Comparison of ENCODE assay signal across 8 cellular contexts in genomic region chr1:244863491-244864252, GRCh38. TPM values are rescaled to one million over a fixed set of nuclear protein-coding genes. Genes with fewer than 3 reads are reported as not detected.
A peak's percentile ranks its signal among the peaks of the same experiment; 100 is the strongest.
DNase-seq lines count a peak whose midpoint lies in the region; ATAC-seq and TF ChIP-seq lines count a peak whose summit lies in the region.

No MANE protein-coding gene starts in this region.

- H3K27ac Mint-ChIP-seq in stimulated activated naive CD8-positive, alpha-beta T cell treated with anti-CD3 and anti-CD28 coated beads, Interleukin-15, Interleukin-2, amounts not matched to agents 100 ng/mL and 50 ng/mL, for 24 hours: peak overlapping the region; percentile 99

- TF ChIP-seq POLR2A in Raji (IDR thresholded peaks at IDR 0.05; ENCODE audit: insufficient read depth, low read depth, low read length): 0 out of 2 replicates have a peak, but pooled peaks have one; percentile 27

- in situ Hi-C loops in GM13976 (cut with MboI; ENCODE audit: low sequenced_read_pairs, unreplicated experiment): no loop called here

- H3K27ac ChIP-seq in colonic mucosa: peak overlapping the region; percentile 100
- peak overlapping the region; percentile 100 for H3K27ac ChIP-seq in mucosa of rectum (ENCODE audit: low read depth in 2 of 2, low read length in 2 of 2)

- H3K27me3 Mint-ChIP-seq in stimulated activated naive CD8-positive, alpha-beta T cell treated with anti-CD3 and anti-CD28 coated beads, Interleukin-15, Interleukin-2, amounts not matched to agents 100 ng/mL and 50 ng/mL, for 24 hours: no peaks in the 10 kb centered on the region

- intact Hi-C loops in colonic mucosa (cut with DNase I): loop anchor here (2.0 to 10.0 kb wide), 3 partner anchors 29 to 181 kb away; partner anchors contain the start of gene COX20

- peaks cover 55% of the 10 kb centered on the region for H3K4me1 Mint-ChIP-seq in stimulated activated naive CD8-positive, alpha-beta T cell treated with anti-CD3 and anti-CD28 coated beads, Interleukin-15, Interleukin-2, amounts not matched to agents 100 ng/mL and 50 ng/mL, for 24 hours (ENCODE audit: low read depth)

- peak overlapping the region; percentile 100 for H3K9ac ChIP-seq in colonic mucosa (ENCODE audit: low read depth in 2 of 2, low read length in 2 of 2)
- peak overlapping the region; percentile 98 to 100 for H3K9ac ChIP-seq in mucosa of rectum (ENCODE audit: low read depth in 1 of 2, low read length in 2 of 2)

- TF ChIP-seq CTCF in GM12875 (IDR thresholded peaks at IDR 0.05; ENCODE audit: borderline replicate concordance, insufficient read depth, low read depth, low read length) (no peak), colonic mucosa (IDR thresholded peaks at IDR 0.05) (no peak), GM13976 (IDR thresholded peaks at IDR 0.05; ENCODE audit: borderline replicate concordance, control extremely low read depth, extremely low read depth, insufficient read depth, missing control alignments) (no peak)

- ATAC-seq in HG02642 (IDR thresholded peaks at IDR 0.05; ENCODE audit: poor library complexity, unreplicated experiment): peak; percentile 14

- peaks cover 49% of the 10 kb centered on the region for H3K36me3 Mint-ChIP-seq in stimulated activated naive CD8-positive, alpha-beta T cell treated with anti-CD3 and anti-CD28 coated beads, Interleukin-15, Interleukin-2, amounts not matched to agents 100 ng/mL and 50 ng/mL, for 24 hours (ENCODE audit: low read depth)

- DNase-seq in colonic mucosa (peak; percentile 35), SW 1271 (lab: John Stamatoyannopoulos, UW) (no peak), GM13976 (ENCODE audit: low spot score) (no peak)

- H3K9me3 ChIP-seq in colonic mucosa (no peaks in the 10 kb centered on the region), mucosa of rectum (ENCODE audit: control insufficient read depth in 2 of 2, low read length in 2 of 2) (no peaks in the 10 kb centered on the region)

- no peaks in the 10 kb centered on the region for H3K9me3 Mint-ChIP-seq in stimulated activated naive CD8-positive, alpha-beta T cell treated with anti-CD3 and anti-CD28 coated beads, Interleukin-15, Interleukin-2, amounts not matched to agents 100 ng/mL and 50 ng/mL, for 24 hours

- H3K27me3 ChIP-seq in colonic mucosa (no peaks in the 10 kb centered on the region), mucosa of rectum (ENCODE audit: control insufficient read depth in 2 of 2, insufficient read depth in 2 of 2, low read length in 2 of 2) (no peaks in the 10 kb centered on the region)

- H3K36me3 ChIP-seq in colonic mucosa (peaks cover 8% of the 10 kb centered on the region), mucosa of rectum (ENCODE audit: control insufficient read depth in 2 of 2, insufficient read depth in 2 of 2, low read length in 2 of 2) (peaks cover 23 to 24% of the 10 kb centered on the region in 2 donors)

- H3K4me3 Mint-ChIP-seq in stimulated activated naive CD8-positive, alpha-beta T cell treated with anti-CD3 and anti-CD28 coated beads, Interleukin-15, Interleukin-2, amounts not matched to agents 100 ng/mL and 50 ng/mL, for 24 hours: peak overlapping the region; percentile 95

- H3K4me3 ChIP-seq in GM12875 (ENCODE audit: low read depth, low read length): peak overlapping the region; percentile 99
- H3K4me3 ChIP-seq in colonic mucosa: peak overlapping the region; percentile 90
- H3K4me3 ChIP-seq in mucosa of rectum (ENCODE audit: low read length in 2 of 2): peak overlapping the region; percentile 85 to 96

- H3K4me1 ChIP-seq in colonic mucosa: peaks cover 13% of the 10 kb centered on the region
- H3K4me1 ChIP-seq in mucosa of rectum (ENCODE audit: control insufficient read depth in 2 of 2, insufficient read depth in 2 of 2, low read length in 2 of 2): peaks cover 21 to 30% of the 10 kb centered on the region in 2 donors

RNA-seq across cellular contexts. Expression of gene HNRNPU, which starts 0.7 kb away (rescaled TPM):
- 100 to 1,000 TPM; 218 to 370 TPM for total RNA-seq in colonic mucosa

RNA-seq across cellular contexts. Expression of gene COX20, which starts 28.2 kb away (rescaled TPM):
- total RNA-seq in colonic mucosa: 10 to 100 TPM; 26.1 to 31.5 TPM
